Comparison of ENCODE assay signal across 4 cellular contexts in genomic region chrX:120077590-120077989, GRCh38. TPM values are rescaled to one million over a fixed set of nuclear protein-coding genes. Genes with fewer than 3 reads are reported as not detected.
"Had no signal": no experiment of that assay in that cellular context is flagged by ENCODE, and none has a peak within 500 bp of the region (broad histone marks: within the 10 kb centered on the region; RNA-seq: fewer than 3 reads in every experiment).

RHOXF2B (minus strand) TSS chrX:120077690; CDS start chrX:120077552, 138 bp downstream.

RNA-seq across cellular contexts. Expression of gene RHOXF2B, which starts in this region (rescaled TPM):
- total RNA-seq: LHCN-M2, M059J, MCF 10A, NCI-H460 had no signal
